Comparison of ENCODE assay signal across 1 cellular context in the genomic region with DNA sequence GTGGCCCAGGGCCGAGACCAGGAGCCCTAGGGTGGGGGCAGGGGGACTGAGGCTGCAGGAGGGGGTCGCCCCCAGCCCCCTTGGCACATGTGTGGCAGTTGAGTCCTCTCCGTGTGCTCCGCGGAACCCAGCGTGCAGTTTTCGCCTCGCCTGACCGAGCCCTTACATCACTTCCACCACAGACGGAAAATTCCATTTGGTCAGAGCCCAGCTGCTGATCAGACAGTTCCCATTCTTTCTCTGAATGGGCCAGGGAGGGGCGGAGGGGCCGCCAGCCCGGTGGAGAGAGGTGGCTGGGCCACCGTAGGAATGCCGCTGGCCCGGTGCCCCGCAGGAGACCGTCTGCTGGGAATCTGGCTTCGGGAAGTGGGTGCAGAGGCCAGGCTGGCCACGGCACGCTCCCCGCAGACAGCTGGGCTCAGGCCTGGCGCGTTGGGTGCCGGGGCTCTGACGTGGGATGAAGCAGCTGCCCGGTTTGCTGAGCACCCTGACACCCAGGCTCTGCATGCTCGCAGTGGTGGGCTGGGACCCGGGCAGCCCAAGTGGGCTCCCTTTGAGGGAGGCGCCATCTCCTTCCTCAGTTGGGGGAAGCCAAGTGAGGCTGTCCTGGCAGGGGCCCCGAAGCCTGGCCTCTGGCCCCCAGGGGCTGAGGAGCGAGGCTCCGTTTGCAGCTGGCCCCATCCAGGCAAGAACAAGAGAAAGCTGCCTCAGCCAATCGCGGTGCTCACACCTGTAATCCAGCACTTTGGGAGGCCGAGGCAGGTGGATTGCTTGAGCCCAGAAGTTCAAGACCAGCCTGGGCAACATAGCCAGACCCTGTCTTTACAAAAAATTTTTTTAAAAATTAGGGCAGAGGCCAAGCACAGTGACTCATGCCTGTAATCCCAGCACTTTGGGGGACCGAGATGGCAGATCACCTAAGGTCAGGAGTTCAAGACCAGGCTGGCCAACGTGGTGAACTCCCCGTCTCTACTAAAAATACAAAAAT.
TF ChIP-seq lines count a peak whose summit lies in the region.

No MANE protein-coding gene starts in this region.

TF ChIP-seq in HepG2, 621 proteins besides CTCF, POLR2A, EP300 and RAD21 (continues in another document):
- TF ChIP-seq ZBTB40 (IDR thresholded peaks at IDR 0.05) = no peak
- TF ChIP-seq ZBTB40 (CRISPR knock-in tag; IDR thresholded peaks at IDR 0.05) = no peak
- peak; percentile 37; the same call in 1 of the 2 replicates for TF ChIP-seq ZNF12 (CRISPR knock-in tag; IDR thresholded peaks at IDR 0.05)
- TF ChIP-seq SMYD3 (CRISPR knock-in tag; IDR thresholded peaks at IDR 0.05) = no peak
- TF ChIP-seq MED8 (CRISPR knock-in tag; IDR thresholded peaks at IDR 0.05; ENCODE audit: insufficient replicate concordance) = no peak
- TF ChIP-seq ZNF230 (CRISPR knock-in tag; IDR thresholded peaks at IDR 0.05) = no peak
- TF ChIP-seq DR1 (CRISPR knock-in tag; IDR thresholded peaks at IDR 0.05) = no peak; the same call in 1 of the 2 replicates
- TF ChIP-seq SSRP1 (CRISPR knock-in tag; IDR thresholded peaks at IDR 0.05) = no peak
- TF ChIP-seq TRIM24 (CRISPR knock-in tag; IDR thresholded peaks at IDR 0.05) = no peak
- no peak for TF ChIP-seq ZNF260 (CRISPR knock-in tag; IDR thresholded peaks at IDR 0.05; ENCODE audit: borderline replicate concordance, low read depth)
- no peak for TF ChIP-seq MIER3 (CRISPR knock-in tag; IDR thresholded peaks at IDR 0.05; ENCODE audit: borderline replicate concordance)
- TF ChIP-seq, protein P1, sequence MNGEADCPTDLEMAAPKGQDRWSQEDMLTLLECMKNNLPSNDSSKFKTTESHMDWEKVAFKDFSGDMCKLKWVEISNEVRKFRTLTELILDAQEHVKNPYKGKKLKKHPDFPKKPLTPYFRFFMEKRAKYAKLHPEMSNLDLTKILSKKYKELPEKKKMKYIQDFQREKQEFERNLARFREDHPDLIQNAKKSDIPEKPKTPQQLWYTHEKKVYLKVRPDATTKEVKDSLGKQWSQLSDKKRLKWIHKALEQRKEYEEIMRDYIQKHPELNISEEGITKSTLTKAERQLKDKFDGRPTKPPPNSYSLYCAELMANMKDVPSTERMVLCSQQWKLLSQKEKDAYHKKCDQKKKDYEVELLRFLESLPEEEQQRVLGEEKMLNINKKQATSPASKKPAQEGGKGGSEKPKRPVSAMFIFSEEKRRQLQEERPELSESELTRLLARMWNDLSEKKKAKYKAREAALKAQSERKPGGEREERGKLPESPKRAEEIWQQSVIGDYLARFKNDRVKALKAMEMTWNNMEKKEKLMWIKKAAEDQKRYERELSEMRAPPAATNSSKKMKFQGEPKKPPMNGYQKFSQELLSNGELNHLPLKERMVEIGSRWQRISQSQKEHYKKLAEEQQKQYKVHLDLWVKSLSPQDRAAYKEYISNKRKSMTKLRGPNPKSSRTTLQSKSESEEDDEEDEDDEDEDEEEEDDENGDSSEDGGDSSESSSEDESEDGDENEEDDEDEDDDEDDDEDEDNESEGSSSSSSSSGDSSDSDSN (CRISPR knock-in tag; IDR thresholded peaks at IDR 0.05) = peak; percentile 79; the same call in 1 of the 2 replicates
- TF ChIP-seq FIP1L1 (IDR thresholded peaks at IDR 0.05; ENCODE audit: borderline replicate concordance, insufficient read depth, low read depth, low read length) = no peak
- no peak for TF ChIP-seq MLX (CRISPR knock-in tag; IDR thresholded peaks at IDR 0.05)
- no peak for TF ChIP-seq ZNF430 (CRISPR knock-in tag; IDR thresholded peaks at IDR 0.05)
- 0 out of 2 replicates have a peak, but pooled peaks have one; percentile 48 for TF ChIP-seq NKX3-1 (CRISPR knock-in tag; IDR thresholded peaks at IDR 0.05)
- TF ChIP-seq CEBPG (CRISPR knock-in tag; IDR thresholded peaks at IDR 0.05) = peak; percentile 72
- no peak for TF ChIP-seq ZNF33B (CRISPR knock-in tag; IDR thresholded peaks at IDR 0.05)
- no peak for TF ChIP-seq AGO1 (IDR thresholded peaks at IDR 0.05; ENCODE audit: low read depth, low read length, poor library complexity, severe bottlenecking)
- TF ChIP-seq, protein P2, sequence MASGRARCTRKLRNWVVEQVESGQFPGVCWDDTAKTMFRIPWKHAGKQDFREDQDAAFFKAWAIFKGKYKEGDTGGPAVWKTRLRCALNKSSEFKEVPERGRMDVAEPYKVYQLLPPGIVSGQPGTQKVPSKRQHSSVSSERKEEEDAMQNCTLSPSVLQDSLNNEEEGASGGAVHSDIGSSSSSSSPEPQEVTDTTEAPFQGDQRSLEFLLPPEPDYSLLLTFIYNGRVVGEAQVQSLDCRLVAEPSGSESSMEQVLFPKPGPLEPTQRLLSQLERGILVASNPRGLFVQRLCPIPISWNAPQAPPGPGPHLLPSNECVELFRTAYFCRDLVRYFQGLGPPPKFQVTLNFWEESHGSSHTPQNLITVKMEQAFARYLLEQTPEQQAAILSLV (CRISPR knock-in tag; IDR thresholded peaks at IDR 0.05; ENCODE audit: borderline replicate concordance) = no peak
- no peak for TF ChIP-seq SOX13 (IDR thresholded peaks at IDR 0.05)
- peak in 1 of 2 experiments; percentile 55; a peak in 2 of 4 replicates for TF ChIP-seq SOX13 (CRISPR knock-in tag; conservative IDR thresholded peaks at IDR 0.05 in 1 of 2, IDR thresholded peaks at IDR 0.05 in 1 of 2)
- TF ChIP-seq ZNF773 (CRISPR knock-in tag; IDR thresholded peaks at IDR 0.05; ENCODE audit: borderline replicate concordance) = no peak
- TF ChIP-seq ZNF530 (CRISPR knock-in tag; IDR thresholded peaks at IDR 0.05; ENCODE audit: low read depth) = no peak
- no peak for TF ChIP-seq ZNF737 (CRISPR knock-in tag; IDR thresholded peaks at IDR 0.05; ENCODE audit: borderline replicate concordance)
- TF ChIP-seq, protein P3, sequence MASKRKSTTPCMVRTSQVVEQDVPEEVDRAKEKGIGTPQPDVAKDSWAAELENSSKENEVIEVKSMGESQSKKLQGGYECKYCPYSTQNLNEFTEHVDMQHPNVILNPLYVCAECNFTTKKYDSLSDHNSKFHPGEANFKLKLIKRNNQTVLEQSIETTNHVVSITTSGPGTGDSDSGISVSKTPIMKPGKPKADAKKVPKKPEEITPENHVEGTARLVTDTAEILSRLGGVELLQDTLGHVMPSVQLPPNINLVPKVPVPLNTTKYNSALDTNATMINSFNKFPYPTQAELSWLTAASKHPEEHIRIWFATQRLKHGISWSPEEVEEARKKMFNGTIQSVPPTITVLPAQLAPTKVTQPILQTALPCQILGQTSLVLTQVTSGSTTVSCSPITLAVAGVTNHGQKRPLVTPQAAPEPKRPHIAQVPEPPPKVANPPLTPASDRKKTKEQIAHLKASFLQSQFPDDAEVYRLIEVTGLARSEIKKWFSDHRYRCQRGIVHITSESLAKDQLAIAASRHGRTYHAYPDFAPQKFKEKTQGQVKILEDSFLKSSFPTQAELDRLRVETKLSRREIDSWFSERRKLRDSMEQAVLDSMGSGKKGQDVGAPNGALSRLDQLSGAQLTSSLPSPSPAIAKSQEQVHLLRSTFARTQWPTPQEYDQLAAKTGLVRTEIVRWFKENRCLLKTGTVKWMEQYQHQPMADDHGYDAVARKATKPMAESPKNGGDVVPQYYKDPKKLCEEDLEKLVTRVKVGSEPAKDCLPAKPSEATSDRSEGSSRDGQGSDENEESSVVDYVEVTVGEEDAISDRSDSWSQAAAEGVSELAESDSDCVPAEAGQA (IDR thresholded peaks at IDR 0.05; ENCODE audit: low read depth) = no peak
- TF ChIP-seq, protein P3 (CRISPR knock-in tag; IDR thresholded peaks at IDR 0.05; ENCODE audit: borderline replicate concordance) = no peak
- TF ChIP-seq FOSL1 (CRISPR knock-in tag; IDR thresholded peaks at IDR 0.05; ENCODE audit: borderline replicate concordance) = no peak
- TF ChIP-seq ZNF749 (CRISPR knock-in tag; IDR thresholded peaks at IDR 0.05; ENCODE audit: borderline replicate concordance) = no peak
- TF ChIP-seq YEATS4 (CRISPR knock-in tag; IDR thresholded peaks at IDR 0.05; ENCODE audit: borderline replicate concordance) = peak; percentile 34; the same call in 1 of the 2 replicates
- no peak for TF ChIP-seq ZNF615 (CRISPR knock-in tag; IDR thresholded peaks at IDR 0.05; ENCODE audit: borderline replicate concordance)
- TF ChIP-seq ZNF746 (CRISPR knock-in tag; IDR thresholded peaks at IDR 0.05) = 0 out of 2 replicates have a peak, but pooled peaks have one; percentile 26
- no peak for TF ChIP-seq ZNF296 (CRISPR knock-in tag; conservative IDR thresholded peaks at IDR 0.05)
- TF ChIP-seq, protein P4, sequence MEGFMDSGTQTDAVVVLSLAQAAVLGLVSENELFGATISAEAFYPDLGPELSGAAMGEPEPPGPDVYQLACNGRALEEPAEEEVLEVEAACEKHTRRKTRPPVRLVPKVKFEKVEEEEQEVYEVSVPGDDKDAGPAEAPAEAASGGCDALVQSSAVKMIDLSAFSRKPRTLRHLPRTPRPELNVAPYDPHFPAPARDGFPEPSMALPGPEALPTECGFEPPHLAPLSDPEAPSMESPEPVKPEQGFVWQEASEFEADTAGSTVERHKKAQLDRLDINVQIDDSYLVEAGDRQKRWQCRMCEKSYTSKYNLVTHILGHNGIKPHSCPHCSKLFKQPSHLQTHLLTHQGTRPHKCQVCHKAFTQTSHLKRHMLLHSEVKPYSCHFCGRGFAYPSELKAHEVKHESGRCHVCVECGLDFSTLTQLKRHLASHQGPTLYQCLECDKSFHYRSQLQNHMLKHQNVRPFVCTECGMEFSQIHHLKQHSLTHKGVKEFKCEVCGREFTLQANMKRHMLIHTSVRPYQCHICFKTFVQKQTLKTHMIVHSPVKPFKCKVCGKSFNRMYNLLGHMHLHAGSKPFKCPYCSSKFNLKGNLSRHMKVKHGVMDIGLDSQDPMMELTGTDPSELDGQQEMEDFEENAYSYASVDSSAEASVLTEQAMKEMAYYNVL (CRISPR knock-in tag; IDR thresholded peaks at IDR 0.05; ENCODE audit: borderline replicate concordance) = 0 out of 2 replicates have a peak, but pooled peaks have one; percentile 28
